8 cellular contexts compared by ENCODE assay signal in genomic region chr19:16627928-16628182, GRCh38. TPM values are rescaled to one million over a fixed set of nuclear protein-coding genes. Genes with fewer than 3 reads are reported as not detected.
DNase-seq lines count a peak whose midpoint lies in the region; ATAC-seq, FAIRE-seq and TF ChIP-seq lines count a peak whose summit lies in the region.

No MANE protein-coding gene starts in this region.

- H3F3A ChIP-seq in Loucy (ENCODE audit: low read depth) (peaks cover 6% of the 10 kb centered on the region; the same call in 1 of the 2 replicates), neural cell (ENCODE audit: insufficient read depth, low read length, poor library complexity, severe bottlenecking) (no peaks in the 10 kb centered on the region)

- H3K9me3 ChIP-seq in BE2C (no peaks in the 10 kb centered on the region), Loucy (ENCODE audit: insufficient read depth, low read depth, low read length) (no peaks in the 10 kb centered on the region), ectodermal cell (ENCODE audit: control insufficient read depth, low read length) (no peaks in the 10 kb centered on the region), neural cell (ENCODE audit: low read length) (no peaks in the 10 kb centered on the region)

- FAIRE-seq in RCC 7860 (lab: Jason Lieb, UNC), result no peak

- DNase-seq in BE2C, result no peak
- no peak for DNase-seq in RCC 7860 (ENCODE audit: low spot score)
- DNase-seq in DMS79 treated with DMSO at 0.1 percent for 48 hours (lab: John Stamatoyannopoulos, UW), result no peak
- DNase-seq in NAMALWA (ENCODE audit: low spot score), result no peak

- H3K79me2 ChIP-seq in Loucy (ENCODE audit: insufficient read depth, low read length), result peaks cover 52% of the 10 kb centered on the region
- H3K79me2 ChIP-seq in neural cell (replicated peaks; ENCODE audit: insufficient read depth, low read length), result peaks cover 41% of the 10 kb centered on the region

- H3K4me2 ChIP-seq in Loucy (ENCODE audit: low read depth, low read length, poor library complexity, severe bottlenecking) (peak overlapping the region; percentile 89), neural cell (ENCODE audit: low read length) (no peak overlapping the region)

- H2AFZ ChIP-seq in Loucy (ENCODE audit: low read length) (no peak overlapping the region), neural cell (ENCODE audit: low read depth, low read length) (no peak overlapping the region)

- TF ChIP-seq CTCF in BE2C (IDR thresholded peaks at IDR 0.05; ENCODE audit: low read depth, low read length), result no peak
- TF ChIP-seq CTCF in Loucy (conservative IDR thresholded peaks at IDR 0.05; ENCODE audit: low read length), result no peak
- no peak for TF ChIP-seq CTCF in neural cell (IDR thresholded peaks at IDR 0.05; ENCODE audit: poor library complexity, severe bottlenecking)

- no peaks in the 10 kb centered on the region for H3K9me2 ChIP-seq in Loucy (replicated peaks; ENCODE audit: low read depth, low read length)
- no peaks in the 10 kb centered on the region for H3K9me2 ChIP-seq in neural cell (ENCODE audit: insufficient read depth, low read length)

- H3K9ac ChIP-seq in Loucy (ENCODE audit: low read depth, low read length, poor library complexity, severe bottlenecking) (peak overlapping the region; percentile 94), neural cell (ENCODE audit: low read length) (peak overlapping the region; percentile 82)

- H3K27me3 ChIP-seq in BE2C (no peaks in the 10 kb centered on the region), Loucy (ENCODE audit: insufficient read depth, low read length, poor library complexity, severe bottlenecking) (no peaks in the 10 kb centered on the region), ectodermal cell (ENCODE audit: control insufficient read depth, insufficient read depth, low read length, poor library complexity, severe bottlenecking) (no peaks in the 10 kb centered on the region), neural cell (ENCODE audit: insufficient read depth, low read depth, low read length) (no peaks in the 10 kb centered on the region)

- H3K36me3 ChIP-seq in BE2C (peaks cover 15% of the 10 kb centered on the region), Loucy (ENCODE audit: insufficient read depth, low read length) (peaks cover 14% of the 10 kb centered on the region; the same call in 1 of the 2 replicates), ectodermal cell (ENCODE audit: control insufficient read depth, insufficient read depth, low read length) (no peaks in the 10 kb centered on the region), neural cell (ENCODE audit: insufficient read depth, low read length) (no peaks in the 10 kb centered on the region)

- TF ChIP-seq EP300 in neural cell (conservative IDR thresholded peaks at IDR 0.05; ENCODE audit: poor library complexity, severe bottlenecking), result no peak

- H3K27ac ChIP-seq in ectodermal cell (ENCODE audit: insufficient read depth, low read depth, low read length, poor library complexity, severe bottlenecking) (no peak overlapping the region), neural cell (ENCODE audit: low read length) (no peak overlapping the region)

- no peak for ATAC-seq in GM18907 (IDR thresholded peaks at IDR 0.05; ENCODE audit: unreplicated experiment)

- WGBS in ectodermal cell, 2 experiments, result 0% methylated on average over 38 of the region's 38 CpGs

- H3K4me3 ChIP-seq in BE2C (ENCODE audit: low read depth, low read length) (peak overlapping the region; percentile 96), Loucy (ENCODE audit: low read length, poor library complexity, severe bottlenecking) (peak overlapping the region; percentile 98), ectodermal cell (ENCODE audit: insufficient read depth, low read depth, low read length) (peak overlapping the region; percentile 79), neural cell (ENCODE audit: low read length) (peak overlapping the region; percentile 99)

- no peak for TF ChIP-seq RAD21 in neural cell (conservative IDR thresholded peaks at IDR 0.05)

- peaks cover 44% of the 10 kb centered on the region for H4K20me1 ChIP-seq in Loucy (ENCODE audit: insufficient read depth, low read length, poor library complexity, severe bottlenecking)
- H4K20me1 ChIP-seq in neural cell (ENCODE audit: insufficient read depth), result peaks cover 5% of the 10 kb centered on the region

- H3K4me1 ChIP-seq in BE2C (no peaks in the 10 kb centered on the region; the same call in 1 of the 2 replicates), Loucy (ENCODE audit: insufficient read depth, low read length, poor library complexity, severe bottlenecking) (peaks cover 45% of the 10 kb centered on the region), ectodermal cell (ENCODE audit: control insufficient read depth, insufficient read depth, low read length) (peaks cover 4% of the 10 kb centered on the region)

TF ChIP-seq in neural cell, 6 proteins besides CTCF, POLR2A, EP300 and RAD21:
- TF ChIP-seq EZH2 (IDR thresholded peaks at IDR 0.05; ENCODE audit: borderline replicate concordance, insufficient read depth, low read length, poor library complexity, severe bottlenecking) (no peak), MXI1 (conservative IDR thresholded peaks at IDR 0.05; ENCODE audit: poor library complexity, severe bottlenecking) (no peak), TAF1 (IDR thresholded peaks at IDR 0.05; ENCODE audit: low read depth) (no peak), SMC3 (conservative IDR thresholded peaks at IDR 0.05; ENCODE audit: poor library complexity) (no peak), REST (IDR thresholded peaks at IDR 0.05; ENCODE audit: borderline replicate concordance) (no peak), POLR2AphosphoS5 (IDR thresholded peaks at IDR 0.05) (no peak)

RNA-seq across cellular contexts. Expression of gene MED26, which starts 0.1 kb away (rescaled TPM):
- 41.8 TPM for polyA plus RNA-seq in BE2C (2012; ENCODE audit: insufficient read depth, insufficient read length, low read depth)
- 8.5 TPM for polyA plus RNA-seq in ectodermal cell (2013, experiment 1 of 4)
- 9.9 TPM for polyA plus RNA-seq in ectodermal cell (2013, experiment 2 of 4)
- 8.1 TPM for polyA plus RNA-seq in ectodermal cell (2013, experiment 3 of 4)
- 9.8 TPM for polyA plus RNA-seq in ectodermal cell (2013, experiment 4 of 4)
- 3.8 and 4.2 TPM in 2 replicates for polyA plus RNA-seq in neural cell
- polyA minus RNA-seq in neural cell, result 6.6 and 8.2 TPM in 2 replicates

RNA-seq across cellular contexts. Expression of gene SMIM7, which starts 32.1 kb away (rescaled TPM):
- 248 TPM for polyA plus RNA-seq in BE2C (2012; ENCODE audit: insufficient read depth, insufficient read length, low read depth)
- 82.8 TPM for polyA plus RNA-seq in ectodermal cell (2013, experiment 1 of 4)
- 85.9 TPM for polyA plus RNA-seq in ectodermal cell (2013, experiment 2 of 4)
- polyA plus RNA-seq in ectodermal cell (2013, experiment 3 of 4), result 70.3 TPM
- polyA plus RNA-seq in ectodermal cell (2013, experiment 4 of 4), result 75.0 TPM
- polyA plus RNA-seq in neural cell, result 153 and 171 TPM in 2 replicates
- polyA minus RNA-seq in neural cell, result 54.2 and 63.1 TPM in 2 replicates

RNA-seq across cellular contexts. Expression of gene TMEM38A, which starts 33.1 kb away (rescaled TPM):
- 46.1 TPM for polyA plus RNA-seq in BE2C (2012; ENCODE audit: insufficient read depth, insufficient read length, low read depth)
- polyA plus RNA-seq in ectodermal cell (2013, experiment 1 of 4), result 3.8 TPM
- polyA plus RNA-seq in ectodermal cell (2013, experiment 2 of 4), result 2.0 TPM
- 1.5 TPM for polyA plus RNA-seq in ectodermal cell (2013, experiment 3 of 4)
- polyA plus RNA-seq in ectodermal cell (2013, experiment 4 of 4), result 1.7 TPM
- polyA plus RNA-seq in neural cell, result 8.6 and 11.2 TPM in 2 replicates
- polyA minus RNA-seq in neural cell, result 8.8 and 10.7 TPM in 2 replicates

RNA-seq across cellular contexts. Expression of gene SLC35E1, which starts 55.6 kb away (rescaled TPM):
- 103 TPM for polyA plus RNA-seq in BE2C (2012; ENCODE audit: insufficient read depth, insufficient read length, low read depth)
- 27.4 TPM for polyA plus RNA-seq in ectodermal cell (2013, experiment 1 of 4)
- 30.3 TPM for polyA plus RNA-seq in ectodermal cell (2013, experiment 2 of 4)
- polyA plus RNA-seq in ectodermal cell (2013, experiment 3 of 4), result 21.1 TPM
- polyA plus RNA-seq in ectodermal cell (2013, experiment 4 of 4), result 26.0 TPM
- 16.6 and 23.9 TPM in 2 replicates for polyA plus RNA-seq in neural cell
- 27.2 and 38.7 TPM in 2 replicates for polyA minus RNA-seq in neural cell
